In the genomic region with DNA sequence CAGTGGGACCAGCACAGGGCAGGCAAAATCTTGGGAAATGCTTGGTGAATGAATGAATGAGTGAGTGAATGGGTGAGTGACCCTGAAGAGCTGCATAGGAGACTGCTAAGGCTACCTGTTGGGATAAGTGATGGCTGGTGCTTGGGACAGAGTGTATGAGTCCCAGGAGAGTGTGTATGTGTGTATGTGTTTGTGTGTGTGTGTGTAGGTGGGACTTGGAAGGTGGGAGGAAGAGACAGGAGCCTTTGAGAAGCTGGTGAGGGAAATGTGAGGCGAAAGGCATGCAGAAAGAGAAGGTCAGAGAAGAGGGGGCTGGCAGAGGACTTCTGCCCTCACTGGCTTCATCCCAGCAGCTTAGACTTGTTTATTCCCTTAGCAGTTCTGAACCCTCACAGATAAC, we compare ENCODE assay signal across 1 cellular context.
TF ChIP-seq lines count a peak whose summit lies in the region.

No MANE protein-coding gene starts in this region.

TF ChIP-seq in K562, 482 proteins besides CTCF, POLR2A, EP300 and RAD21:
- TF ChIP-seq ATF1 (CRISPR knock-in tag; IDR thresholded peaks at IDR 0.05), result no peak
- no peak for TF ChIP-seq ATF1 (tag; IDR thresholded peaks at IDR 0.05)
- TF ChIP-seq ZNF24 (IDR thresholded peaks at IDR 0.05), result 0 out of 2 replicates have a peak, but pooled peaks have one; percentile 46
TF ChIP-seq in K562: peak in this region for 1.
